Comparison of ENCODE assay signal across 8 cellular contexts in the genomic region with DNA sequence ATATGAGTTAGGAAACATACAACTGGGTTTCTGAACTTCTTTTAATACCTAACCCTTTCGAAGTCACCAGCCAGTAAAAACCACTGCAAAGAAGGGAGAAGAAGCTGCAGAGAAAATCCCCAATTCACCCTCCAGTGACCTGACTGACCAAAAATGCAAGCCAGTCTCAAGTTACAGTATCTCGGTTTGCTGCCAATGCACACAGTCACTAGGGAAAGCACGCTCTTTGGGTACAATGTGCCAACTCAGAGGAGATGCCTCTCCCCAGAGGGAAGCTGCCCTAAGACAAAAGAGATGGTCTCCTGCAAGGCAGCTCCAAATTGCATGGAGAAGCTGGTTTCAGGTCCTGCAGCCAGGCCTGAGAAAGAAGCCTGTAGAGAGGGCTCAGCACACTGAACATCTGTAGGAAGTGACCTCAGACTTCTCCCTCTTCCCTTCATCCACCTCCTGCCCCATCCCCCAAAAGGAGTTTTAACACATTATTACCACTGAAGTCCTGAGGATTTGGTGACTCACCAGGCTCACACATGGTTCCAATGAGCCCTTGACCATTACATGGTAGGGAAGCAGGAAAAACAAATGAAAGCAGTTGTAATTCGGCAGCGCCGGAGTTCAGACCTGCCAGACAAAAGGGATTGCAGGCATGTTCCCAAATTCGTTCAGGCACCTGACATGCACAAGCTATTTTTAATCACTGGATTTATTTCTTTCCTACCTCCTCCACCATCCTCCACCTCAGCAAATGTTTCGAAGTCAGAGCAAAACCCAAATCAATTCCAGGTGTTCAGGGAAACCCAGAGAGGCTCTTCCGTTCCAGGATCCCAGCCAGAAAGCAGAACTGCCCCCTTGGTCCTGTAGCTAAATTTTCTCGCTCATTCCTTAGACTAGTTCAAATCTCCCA.
DNase-seq lines count a peak whose midpoint lies in the region; ATAC-seq lines count a peak whose summit lies in the region.

No MANE protein-coding gene starts in this region.

- H3K27me3 Mint-ChIP-seq in activated naive CD4-positive, alpha-beta T cell treated with anti-CD3 and anti-CD28 coated beads, Interleukin-2, amount 10 ng/mL, durations not matched to agents 7 days and 5 days = no peaks in the 10 kb centered on the region

- ATAC-seq in HG02588 (IDR thresholded peaks at IDR 0.05; ENCODE audit: unreplicated experiment) = peak; percentile 74

- peaks cover 92% of the 10 kb centered on the region for H3K36me3 Mint-ChIP-seq in activated naive CD4-positive, alpha-beta T cell treated with anti-CD3 and anti-CD28 coated beads, Interleukin-2, amount 10 ng/mL, durations not matched to agents 7 days and 5 days

- peaks cover 97% of the 10 kb centered on the region for H3K4me1 Mint-ChIP-seq in activated naive CD4-positive, alpha-beta T cell treated with anti-CD3 and anti-CD28 coated beads, Interleukin-2, amount 10 ng/mL, durations not matched to agents 7 days and 5 days

- CTCF ChIA-PET in activated naive CD4-positive, alpha-beta T cell treated with anti-CD3 and anti-CD28 coated beads, Interleukin-2, amount 10 ng/mL, durations not matched to agents 7 days and 5 days (lab: Charles Lee) = interaction anchor here (1.2 to 3.1 kb wide), 8 partner anchors 8 to 334 kb away, joined by 4 to 14 read pairs (median 4); no protein-coding TSS in a partner anchor

- H3K9me3 Mint-ChIP-seq in activated naive CD4-positive, alpha-beta T cell treated with anti-CD3 and anti-CD28 coated beads, Interleukin-2, amount 10 ng/mL, durations not matched to agents 7 days and 5 days = no peaks in the 10 kb centered on the region

- no peak for DNase-seq in activated naive CD4-positive, alpha-beta T cell treated with anti-CD3 and anti-CD28 coated beads, Interleukin-2, amount 10 ng/mL, durations not matched to agents 7 days and 5 days
- DNase-seq in activated naive CD4-positive, alpha-beta T cell treated with Interleukin-2 at 50 U/mL for 16 hours = no peak
- peak; percentile 86 for DNase-seq in NCI-H2196 (lab: John Stamatoyannopoulos, UW; ENCODE audit: unreplicated experiment)
- peak; percentile 96 for DNase-seq in brain pericyte (ENCODE audit: low read depth, low spot score)
- peak; percentile 77 to 92 for DNase-seq in lung microvascular endothelial cell (ENCODE audit: low read depth in 2 of 2)
- no peak for DNase-seq in GF-D8 (lab: John Stamatoyannopoulos, UW)
- DNase-seq in NCI-H146 treated with DMSO at 0.1 percent for 48 hours (lab: John Stamatoyannopoulos, UW; ENCODE audit: unreplicated experiment) = no peak

- peak overlapping the region; percentile 69 for H3K4me3 Mint-ChIP-seq in activated naive CD4-positive, alpha-beta T cell treated with anti-CD3 and anti-CD28 coated beads, Interleukin-2, amount 10 ng/mL, durations not matched to agents 7 days and 5 days

- H3K27ac Mint-ChIP-seq in activated naive CD4-positive, alpha-beta T cell treated with anti-CD3 and anti-CD28 coated beads, Interleukin-2, amount 10 ng/mL, durations not matched to agents 7 days and 5 days = peak overlapping the region; percentile 91

Comparison
In these comparisons a context has a peak if more than half of its experiments do, and no peak if none do; other contexts are left out.
1. DNase-seq: peak in NCI-H2196 (single experiment), brain pericyte (single experiment) and lung microvascular endothelial cell (2 of 2); none in activated naive CD4-positive, alpha-beta T cell treated with anti-CD3 and anti-CD28 coated beads, Interleukin-2, amount 10 ng/mL, durations not matched to agents 7 days and 5 days (single experiment), activated naive CD4-positive, alpha-beta T cell treated with Interleukin-2 at 50 U/mL for 16 hours (single experiment), GF-D8 (single experiment) and NCI-H146 treated with DMSO at 0.1 percent for 48 hours (single experiment).